13 cellular contexts compared by ENCODE assay signal in genomic region chr20:53448875-53449274, GRCh38.
DNase-seq lines count a peak whose midpoint lies in the region; ATAC-seq lines count a peak whose summit lies in the region.
"Had no signal": no experiment of that assay in that cellular context is flagged by ENCODE, and none has a peak within 500 bp of the region (broad histone marks: within the 10 kb centered on the region; RNA-seq: fewer than 3 reads in every experiment).

No MANE protein-coding gene starts in this region.

- no peak overlapping the region for H3K4me3 Mint-ChIP-seq in activated T-cell treated with anti-CD3 and anti-CD28 coated beads, Interleukin-2, amount 50 U/mL, for 4 hours
- H3K4me3 Mint-ChIP-seq in stimulated activated naive CD8-positive, alpha-beta T cell treated with anti-CD3 and anti-CD28 coated beads, Interleukin-15, amount 100 ng/mL, for 72 hours: no peak overlapping the region
- no peak overlapping the region for H3K4me3 Mint-ChIP-seq in activated naive CD8-positive, alpha-beta T cell treated with anti-CD3 and anti-CD28 coated beads, Interleukin-2, amount 50 U/mL, for 24 hours
- H3K4me3 Mint-ChIP-seq: CD4-positive, alpha-beta memory T cell; H9 had no signal

- no peak for DNase-seq in activated T-cell treated with anti-CD3 and anti-CD28 coated beads, Interleukin-2, amount 50 U/mL, for 4 hours
- DNase-seq in activated T-cell treated with anti-CD3 and anti-CD28 coated beads, Interleukin-2, amount 50 U/mL, for 48 hours: no peak
- DNase-seq in stimulated activated naive CD8-positive, alpha-beta T cell treated with anti-CD3 and anti-CD28 coated beads, Interleukin-15, Interleukin-2, amounts not matched to agents 100 U/mL and 50 U/mL, for 24 hours: no peak
- no peak for DNase-seq in stimulated activated naive CD8-positive, alpha-beta T cell treated with anti-CD3 and anti-CD28 coated beads, Interleukin-15, amount 100 ng/mL, for 72 hours
- no peak for DNase-seq in activated naive CD8-positive, alpha-beta T cell treated with anti-CD3 and anti-CD28 coated beads, Interleukin-2, amount 50 U/mL, for 24 hours
- DNase-seq in DMS79 (lab: John Stamatoyannopoulos, UW): no peak
- DNase-seq in inferior parietal cortex (ENCODE audit: extremely low spot score): no peak
- DNase-seq: BE2C; CD4-positive, alpha-beta memory T cell; DMS79 treated with DMSO at 0.1 percent for 48 hours; EL; GOT3; H9 had no signal

- H3K27me3 Mint-ChIP-seq in activated T-cell treated with anti-CD3 and anti-CD28 coated beads, Interleukin-2, amount 50 U/mL, for 4 hours (ENCODE audit: low read depth): peaks cover 4% of the 10 kb centered on the region
- H3K27me3 Mint-ChIP-seq in stimulated activated naive CD8-positive, alpha-beta T cell treated with anti-CD3 and anti-CD28 coated beads, Interleukin-15, amount 100 ng/mL, for 72 hours: no peaks in the 10 kb centered on the region
- no peaks in the 10 kb centered on the region for H3K27me3 Mint-ChIP-seq in activated naive CD8-positive, alpha-beta T cell treated with anti-CD3 and anti-CD28 coated beads, Interleukin-2, amount 50 U/mL, for 24 hours
- H3K27me3 Mint-ChIP-seq: CD4-positive, alpha-beta memory T cell had no signal

- peaks cover 4% of the 10 kb centered on the region for H3K4me1 Mint-ChIP-seq in activated T-cell treated with anti-CD3 and anti-CD28 coated beads, Interleukin-2, amount 50 U/mL, for 4 hours (ENCODE audit: low read depth)
- no peaks in the 10 kb centered on the region for H3K4me1 Mint-ChIP-seq in stimulated activated naive CD8-positive, alpha-beta T cell treated with anti-CD3 and anti-CD28 coated beads, Interleukin-15, amount 100 ng/mL, for 72 hours
- H3K4me1 Mint-ChIP-seq in activated naive CD8-positive, alpha-beta T cell treated with anti-CD3 and anti-CD28 coated beads, Interleukin-2, amount 50 U/mL, for 24 hours: peaks cover 11% of the 10 kb centered on the region
- H3K4me1 Mint-ChIP-seq: CD4-positive, alpha-beta memory T cell had no signal

- peak; percentile 58 to 66 for ATAC-seq in activated T-cell treated with anti-CD3 and anti-CD28 coated beads, Interleukin-2, amount 50 U/mL, for 4 hours
- ATAC-seq in stimulated activated naive CD8-positive, alpha-beta T cell treated with anti-CD3 and anti-CD28 coated beads, Interleukin-15, Interleukin-2, amounts not matched to agents 100 U/mL and 50 U/mL, for 24 hours: peak; percentile 63
- ATAC-seq in stimulated activated naive CD8-positive, alpha-beta T cell treated with anti-CD3 and anti-CD28 coated beads, Interleukin-15, amount 100 ng/mL, for 72 hours: no peak
- ATAC-seq in activated naive CD8-positive, alpha-beta T cell treated with anti-CD3 and anti-CD28 coated beads, Interleukin-2, amount 50 U/mL, for 24 hours: peak; percentile 79

- no peak overlapping the region for H3K27ac Mint-ChIP-seq in stimulated activated naive CD8-positive, alpha-beta T cell treated with anti-CD3 and anti-CD28 coated beads, Interleukin-15, amount 100 ng/mL, for 72 hours
- H3K27ac Mint-ChIP-seq in activated naive CD8-positive, alpha-beta T cell treated with anti-CD3 and anti-CD28 coated beads, Interleukin-2, amount 50 U/mL, for 24 hours: peak overlapping the region; percentile 50
- H3K27ac Mint-ChIP-seq: CD4-positive, alpha-beta memory T cell; H9 had no signal

- peaks cover 43% of the 10 kb centered on the region for H3K9me3 Mint-ChIP-seq in activated T-cell treated with anti-CD3 and anti-CD28 coated beads, Interleukin-2, amount 50 U/mL, for 4 hours
- peaks cover 29 to 54% of the 10 kb centered on the region in 2 donors for H3K9me3 Mint-ChIP-seq in stimulated activated naive CD8-positive, alpha-beta T cell treated with anti-CD3 and anti-CD28 coated beads, Interleukin-15, amount 100 ng/mL, for 72 hours
- peaks cover 41% of the 10 kb centered on the region for H3K9me3 Mint-ChIP-seq in activated naive CD8-positive, alpha-beta T cell treated with anti-CD3 and anti-CD28 coated beads, Interleukin-2, amount 50 U/mL, for 24 hours

- H3K36me3 Mint-ChIP-seq in activated T-cell treated with anti-CD3 and anti-CD28 coated beads, Interleukin-2, amount 50 U/mL, for 4 hours (ENCODE audit: insufficient read depth): peaks cover 47% of the 10 kb centered on the region
- peaks cover 14% of the 10 kb centered on the region for H3K36me3 Mint-ChIP-seq in activated naive CD8-positive, alpha-beta T cell treated with anti-CD3 and anti-CD28 coated beads, Interleukin-2, amount 50 U/mL, for 24 hours (ENCODE audit: low read depth)
